Comparison of ENCODE assay signal across 26 cellular contexts in the genomic region with DNA sequence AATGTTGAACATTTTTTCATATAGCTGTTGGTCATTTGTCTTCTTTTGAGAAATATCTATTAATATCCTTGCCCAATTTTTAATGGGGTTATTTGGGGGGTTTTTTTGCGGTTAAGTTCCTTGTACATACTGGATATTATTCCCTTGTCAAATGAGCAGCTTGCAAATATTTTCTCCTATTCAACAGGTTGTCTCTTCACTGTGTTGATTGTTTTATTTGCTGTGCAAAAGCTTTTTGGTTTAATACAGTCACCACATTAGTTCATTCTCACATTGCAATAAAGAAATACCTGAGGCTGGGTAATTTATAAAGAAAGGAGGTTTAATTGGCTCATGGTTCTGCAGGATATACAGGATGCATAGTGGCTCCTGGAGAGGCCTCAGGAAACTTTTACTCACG. TPM values are rescaled to one million over a fixed set of nuclear protein-coding genes. Genes with fewer than 3 reads are reported as not detected.
DNase-seq lines count a peak whose midpoint lies in the region; FAIRE-seq and TF ChIP-seq lines count a peak whose summit lies in the region.
"Had no signal": no experiment of that assay in that cellular context is flagged by ENCODE, and none has a peak within 500 bp of the region (broad histone marks: within the 10 kb centered on the region; RNA-seq: fewer than 3 reads in every experiment).

No MANE protein-coding gene starts in this region.

- FAIRE-seq in H1 (lab: Jason Lieb, UNC), result no peak
- FAIRE-seq: A204.1, G401.6, GM12891, GM19239 had no signal

- H3K79me2 ChIP-seq in DOHH2 (ENCODE audit: control insufficient read depth, low read length) (no peaks in the 10 kb centered on the region), H1 (ENCODE audit: control insufficient read depth in 1 of 2, insufficient read depth in 2 of 2, low read length in 2 of 2) (no peaks in the 10 kb centered on the region)

- H2BK15ac ChIP-seq in H1 (ENCODE audit: low read length), result no peak overlapping the region

- H3K36me3 ChIP-seq in DOHH2 (ENCODE audit: control insufficient read depth, low read length), result no peaks in the 10 kb centered on the region
- H3K36me3 ChIP-seq in HEK293 (ENCODE audit: control insufficient read depth in 2 of 2, insufficient read depth in 1 of 2, low read length in 2 of 2), result no peaks in the 10 kb centered on the region
- H3K36me3 ChIP-seq in H1 (ENCODE audit: control insufficient read depth in 2 of 4, insufficient read depth in 4 of 4, low read length in 3 of 4), result no peaks in the 10 kb centered on the region
- no peaks in the 10 kb centered on the region for H3K36me3 ChIP-seq in BE2C
- H3K36me3 ChIP-seq: BLaER1 treated with 17β-estradiol and CSF1 and Interleukin-3, amounts not matched to agents 10 nM and 100 nM had no signal

- POLR2A ChIA-PET in HEK293 (lab: Yijun Ruan, JAX) (no interaction called here), H1 (lab: Charles Lee; ENCODE audit: partially characterized antibody) (no interaction called here)

- H3K4ac ChIP-seq in H1 (replicated peaks; ENCODE audit: insufficient read length, low read depth, low read length), result no peak overlapping the region

- no peak overlapping the region for H3K9ac ChIP-seq in H1 (replicated peaks in 1 of 4; ENCODE audit: extremely low read depth in 1 of 4, low read depth in 3 of 4, low read length in 3 of 4)

- H4K8ac ChIP-seq in H1 (ENCODE audit: extremely low read depth, insufficient read depth, low read length), result no peak overlapping the region

- no peak overlapping the region for H2BK12ac ChIP-seq in H1 (ENCODE audit: low read depth, low read length)

- H2BK20ac ChIP-seq in H1 (ENCODE audit: low read length), result no peak overlapping the region

- H3K56ac ChIP-seq in H1 (replicated peaks; ENCODE audit: insufficient read length, low read depth, low read length), result no peak overlapping the region

- peak; percentile 80 for DNase-seq in NCI-H526 treated with DMSO at 0.1 percent for 48 hours (lab: John Stamatoyannopoulos, UW)
- DNase-seq in H1 (ENCODE audit: low read depth in 1 of 2, low spot score in 2 of 2), result no peak
- DNase-seq in stimulated activated naive CD4-positive, alpha-beta T cell treated with Interleukin-2 at 50 U/mL for 16 hours (lab: John Stamatoyannopoulos, UW), result no peak
- DNase-seq in NCI-H2029 treated with DMSO at 0.1 percent for 48 hours (lab: John Stamatoyannopoulos, UW), result no peak
- DNase-seq in T1000 (lab: John Stamatoyannopoulos, UW), result no peak
- no peak for DNase-seq in BE2C
- DNase-seq: 8988T; ACHN; CD4-positive, alpha-beta memory T cell; CD4-positive, CD25-positive, alpha-beta regulatory T cell; CD8-positive, alpha-beta memory T cell; COR-L47; DMS 273 treated with DMSO at 0.1 percent for 48 hours; DMS153; DMS53; DMS79; DND-41; GF-D8 had no signal

- TF ChIP-seq EP300 in H1 (IDR thresholded peaks at IDR 0.05; ENCODE audit: borderline replicate concordance in 1 of 2, low read depth in 2 of 2, low read length in 2 of 2), result no peak

- H3K79me1 ChIP-seq in H1 (ENCODE audit: low read depth, low read length), result no peaks in the 10 kb centered on the region

- H3F3A ChIP-seq in DOHH2 (ENCODE audit: control insufficient read depth, insufficient read depth), result no peaks in the 10 kb centered on the region

- H3K18ac ChIP-seq in H1 (ENCODE audit: extremely low read depth, low read length), result no peak overlapping the region

- no peak overlapping the region for H2BK5ac ChIP-seq in H1 (ENCODE audit: low read depth, low read length)

- H3K23me2 ChIP-seq in H1 (ENCODE audit: low read depth, low read length), result no peaks in the 10 kb centered on the region

- H3K27me3 ChIP-seq in DOHH2 (ENCODE audit: control insufficient read depth, low read length), result no peaks in the 10 kb centered on the region
- no peaks in the 10 kb centered on the region for H3K27me3 ChIP-seq in H1 (replicated peaks in 1 of 4; ENCODE audit: control insufficient read depth in 3 of 4, extremely low read depth in 1 of 4, insufficient read depth in 3 of 4, low read length in 3 of 4)
- H3K27me3 ChIP-seq in BE2C, result peaks cover 67% of the 10 kb centered on the region
- H3K27me3 ChIP-seq: BLaER1 treated with 17β-estradiol and CSF1 and Interleukin-3, amounts not matched to agents 10 nM and 100 nM had no signal

- H3K14ac ChIP-seq in H1 (ENCODE audit: insufficient read length), result no peak overlapping the region

- no peak overlapping the region for H3K23ac ChIP-seq in H1 (ENCODE audit: insufficient read length)

- TF ChIP-seq RAD21 in H1 (IDR thresholded peaks at IDR 0.05 in 1 of 2, conservative IDR thresholded peaks at IDR 0.05 in 1 of 2; ENCODE audit: low read depth in 2 of 2, low read length in 2 of 2), result no peak

- H3K4me2 ChIP-seq in DOHH2 (ENCODE audit: low read length), result peak overlapping the region; percentile 5; the same call in 1 of the 2 replicates
- no peak overlapping the region for H3K4me2 ChIP-seq in H1 (ENCODE audit: insufficient read depth in 1 of 2, low read depth in 2 of 2, low read length in 2 of 2)

- H3K4me3 ChIP-seq in DOHH2 (ENCODE audit: low read length) (no peak overlapping the region), HEK293 (ENCODE audit: low read depth, low read length) (no peak overlapping the region), H1 (ENCODE audit: extremely low read depth in 1 of 4, insufficient read depth in 2 of 4, low read depth in 3 of 4, low read length in 4 of 4) (no peak overlapping the region), BE2C (ENCODE audit: low read depth, low read length) (no peak overlapping the region)
- H3K4me3 ChIP-seq: BLaER1 treated with 17β-estradiol and CSF1 and Interleukin-3, amounts not matched to agents 10 nM and 100 nM had no signal

- peaks cover 27% of the 10 kb centered on the region for H3K4me1 ChIP-seq in DOHH2 (ENCODE audit: control insufficient read depth, low read length)
- no peaks in the 10 kb centered on the region for H3K4me1 ChIP-seq in HEK293 (ENCODE audit: control insufficient read depth, insufficient read depth, low read length)
- H3K4me1 ChIP-seq in H1 (replicated peaks in 1 of 4; ENCODE audit: control insufficient read depth in 3 of 4, insufficient read depth in 4 of 4, low read length in 3 of 4), result no peaks in the 10 kb centered on the region; a peak in 1 of 7 replicates
- no peaks in the 10 kb centered on the region for H3K4me1 ChIP-seq in BE2C

- H2AK5ac ChIP-seq in H1 (ENCODE audit: low read depth, low read length), result no peak overlapping the region

- WGBS in H1 (ENCODE audit: extremely low coverage in 1 of 2, insufficient coverage in 1 of 2, insufficient read length in 1 of 2, insufficient replicate concordance in 2 of 2, low coverage in 1 of 2, low lambda C conversion rate in 2 of 2, missing lambda C conversion rate in 1 of 2), 2 experiments, result 97% methylated on average over 2 of the region's 2 CpGs; no CpG with 5 or more reads in 1 of the 2 experiments

- 0 out of 2 replicates have a peak overlapping the region, but pooled peaks have one; percentile 69 for H2AFZ ChIP-seq in H1 (ENCODE audit: low read length)

- H3K27ac ChIP-seq in DOHH2 (ENCODE audit: low read depth, low read length), result no peak overlapping the region
- H3K27ac ChIP-seq in HEK293 (ENCODE audit: extremely low read depth, low read depth, low read length), result no peak overlapping the region
- no peak overlapping the region for H3K27ac ChIP-seq in H1 (ENCODE audit: low read depth, low read length)
- H3K27ac ChIP-seq: C4-2B had no signal

- TF ChIP-seq POLR2A in H1 (IDR thresholded peaks at IDR 0.05; ENCODE audit: control extremely low read depth in 1 of 2, low read depth in 2 of 2, low read length in 2 of 2), result no peak

- TF ChIP-seq CTCF in DOHH2 (IDR thresholded peaks at IDR 0.05; ENCODE audit: low read depth, low read length, poor library complexity, severe bottlenecking), result no peak
- TF ChIP-seq CTCF in HEK293 (tag by site-specific recombination; IDR thresholded peaks at IDR 0.05), result no peak
- no peak for TF ChIP-seq CTCF in H1 (IDR thresholded peaks at IDR 0.05; ENCODE audit: control extremely low read depth in 1 of 3, insufficient read depth in 1 of 3, low read depth in 1 of 3, low read length in 3 of 3)
- TF ChIP-seq CTCF in BE2C (IDR thresholded peaks at IDR 0.05; ENCODE audit: low read depth, low read length), result no peak

- H3K9me3 ChIP-seq in DOHH2 (ENCODE audit: control insufficient read depth, insufficient read depth, low read length) (no peaks in the 10 kb centered on the region), HEK293 (ENCODE audit: control insufficient read depth, insufficient read depth, low read depth, low read length) (no peaks in the 10 kb centered on the region), H1 (ENCODE audit: insufficient read depth in 2 of 2, low read depth in 1 of 2, low read length in 1 of 2) (no peaks in the 10 kb centered on the region), BE2C (no peaks in the 10 kb centered on the region)

- H4K5ac ChIP-seq in H1 (ENCODE audit: insufficient read length, low read depth, low read length), result no peak overlapping the region

- no peak overlapping the region for H4K91ac ChIP-seq in H1 (replicated peaks; ENCODE audit: insufficient read length, low read length)

- no peaks in the 10 kb centered on the region for H3K9me2 ChIP-seq in DOHH2 (replicated peaks; ENCODE audit: control insufficient read depth, low read length)

- H2BK120ac ChIP-seq in H1 (replicated peaks; ENCODE audit: low read depth, low read length), result no peak overlapping the region

- H4K20me1 ChIP-seq in DOHH2 (ENCODE audit: control insufficient read depth, insufficient read depth, low read depth, low read length) (no peaks in the 10 kb centered on the region), H1 (replicated peaks in 1 of 2; ENCODE audit: control insufficient read depth in 1 of 2, insufficient read depth in 2 of 2, low read length in 2 of 2) (no peaks in the 10 kb centered on the region)
- H4K20me1 ChIP-seq: BLaER1 treated with 17β-estradiol and CSF1 and Interleukin-3, amounts not matched to agents 10 nM and 100 nM had no signal

- CTCF ChIA-PET in HEK293 (lab: Yijun Ruan, JAX) (interaction anchor here (0.6 to 0.7 kb wide), 2 partner anchors 11 to 133 kb away, joined by 4 read pairs; no protein-coding TSS in a partner anchor), H1 (lab: Charles Lee; ENCODE audit: partially characterized antibody) (interaction anchor here (1.1 to 2.0 kb wide), 3 partner anchors 12 to 100 kb away, joined by 3 to 11 read pairs (median 5); no protein-coding TSS in a partner anchor)

TF ChIP-seq in H1, 55 proteins besides CTCF, POLR2A, EP300 and RAD21 (continues in another document):
- TF ChIP-seq TBP (IDR thresholded peaks at IDR 0.05; ENCODE audit: low read depth, low read length), result no peak
- no peak for TF ChIP-seq SIN3A (conservative IDR thresholded peaks at IDR 0.05 in 1 of 2, IDR thresholded peaks at IDR 0.05 in 1 of 2; ENCODE audit: low read depth in 1 of 2, low read length in 2 of 2)

RNA-seq across cellular contexts. Expression of gene NIPBL, which starts 36.5 kb away (rescaled TPM):
- 49.6 and 53.5 TPM in 2 replicates for total RNA-seq in H1 (2021; fragmentation: NEBNext Ultra II Directional; extraction: Animal tissue kit (Norgen Biotek cat#: 25700))
- polyA plus RNA-seq in H1 (2011; rRNA removed), result 18.8 and 21.1 TPM in 2 replicates
- polyA plus RNA-seq in H1 (2011; cell fraction: cytosol; rRNA removed), result 19.2 TPM
- 44.7 TPM for polyA plus RNA-seq in H1 (2011; cell fraction: nucleus; rRNA removed)
- 13.2 to 26.4 TPM (median 22.3 TPM) in 4 replicates for polyA plus RNA-seq in H1 (2012, experiment 1 of 2)
- 0.97 TPM for polyA plus RNA-seq in H1 (2012, experiment 2 of 2)
- polyA plus RNA-seq in H1 (2013, experiment 1 of 2), result 19.1 TPM
- polyA plus RNA-seq in H1 (2013, experiment 2 of 2), result 18.0 TPM
- 182 and 228 TPM in 2 replicates for polyA minus RNA-seq in H1 (2011; rRNA and poly(A)+ RNA removed)
- polyA minus RNA-seq in H1 (2011; cell fraction: cytosol; rRNA and poly(A)+ RNA removed), result 34.5 TPM
- 272 TPM for polyA minus RNA-seq in H1 (2011; cell fraction: nucleus; rRNA and poly(A)+ RNA removed)
- 37.7 TPM for polyA plus RNA-seq in BE2C (2012; ENCODE audit: insufficient read depth, insufficient read length, low read depth)
